ENCODE assay signal across 8 cellular contexts in the genomic region with DNA sequence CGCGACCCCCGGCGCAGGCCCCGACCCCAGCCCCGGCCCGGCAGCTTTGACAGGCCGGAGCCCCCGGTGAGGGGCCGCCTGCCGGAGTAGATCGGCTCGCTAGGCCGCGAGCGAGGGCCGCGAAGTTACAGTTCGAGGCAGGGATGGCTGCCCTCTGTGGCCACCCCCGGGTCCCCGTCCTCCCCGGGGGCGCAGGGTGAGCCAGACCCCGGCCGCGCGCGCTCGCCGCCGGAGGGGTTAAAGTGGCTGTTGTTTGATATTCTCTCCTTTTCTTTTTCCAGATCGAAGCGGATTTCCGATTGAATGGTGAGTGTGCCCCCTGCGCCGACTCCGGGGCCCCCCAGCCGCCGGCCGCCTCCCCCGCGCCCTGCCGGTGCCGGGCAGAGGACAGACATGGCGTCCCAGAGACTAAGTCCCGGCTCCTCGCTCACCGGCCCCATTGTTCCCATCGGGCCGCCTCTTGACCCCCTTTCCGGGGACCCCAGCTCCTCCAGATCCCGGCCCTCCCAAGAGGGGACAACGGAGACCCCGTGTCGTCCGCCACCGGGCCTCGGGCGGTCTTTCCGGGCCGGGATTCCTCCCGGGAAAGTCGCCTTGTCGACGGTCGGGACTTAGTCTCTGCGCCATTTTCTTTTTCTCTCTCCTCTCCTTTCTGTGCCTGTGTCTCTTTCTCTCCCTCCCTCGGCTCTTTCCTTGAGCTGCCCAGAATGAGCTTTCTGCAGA. TPM values are rescaled to one million over a fixed set of nuclear protein-coding genes. Genes with fewer than 3 reads are reported as not detected.
DNase-seq lines count a peak whose midpoint lies in the region; ATAC-seq and FAIRE-seq lines count a peak whose summit lies in the region.

No MANE protein-coding gene starts in this region.

- peak; percentile 13 to 44 (median 42) for DNase-seq in CD4-positive, CD25-positive, alpha-beta regulatory T cell
- DNase-seq in HTR-8/SVneo (ENCODE audit: insufficient read length, low spot score) (peak; percentile 57), T-helper 2 cell (peak in 3 of 5 experiments; percentile 14 to 27 (median 21)), caudate nucleus (lab: John Stamatoyannopoulos, UW) (peak in 30 of 61 donors; percentile 9 to 76 (median 40)), NCI-H1436 (lab: John Stamatoyannopoulos, UW) (no peak)
- DNase-seq in stimulated activated naive CD8-positive, alpha-beta T cell treated with anti-CD3 and anti-CD28 coated beads, Interleukin-15, Interleukin-2, amounts not matched to agents 100 U/mL and 50 U/mL, for 24 hours, result peak; percentile 62

- H3K9me3 Mint-ChIP-seq in CD4-positive, CD25-positive, alpha-beta regulatory T cell, result no peaks in the 10 kb centered on the region

- peak overlapping the region; percentile 94 for H3K4me3 ChIP-seq in CD4-positive, CD25-positive, alpha-beta regulatory T cell (ENCODE audit: low read depth, low read length)

- ATAC-seq in CD4-positive, CD25-positive, alpha-beta regulatory T cell (ENCODE audit: low read depth in 2 of 2), result no peak
- peak; percentile 42 for ATAC-seq in GM19455 (IDR thresholded peaks at IDR 0.05; ENCODE audit: unreplicated experiment)
- no peak for ATAC-seq in stimulated activated naive CD8-positive, alpha-beta T cell treated with anti-CD3 and anti-CD28 coated beads, Interleukin-15, Interleukin-2, amounts not matched to agents 100 U/mL and 50 U/mL, for 24 hours

- H3K4me1 Mint-ChIP-seq in CD4-positive, CD25-positive, alpha-beta regulatory T cell, result peaks cover 37 to 64% (median 50%) of the 10 kb centered on the region in 4 donors

- peak overlapping the region; percentile 96 for H3K27ac ChIP-seq in CD4-positive, CD25-positive, alpha-beta regulatory T cell (ENCODE audit: insufficient read depth, low read length, poor library complexity, severe bottlenecking)
- H3K27ac ChIP-seq in caudate nucleus (ENCODE audit: low read depth, low read length), result peak overlapping the region; percentile 80
- H3K27ac ChIP-seq in layer of hippocampus (ENCODE audit: low read depth, low read length), result peak overlapping the region; percentile 91

- peaks cover 6% of the 10 kb centered on the region for H3K36me3 Mint-ChIP-seq in CD4-positive, CD25-positive, alpha-beta regulatory T cell

- H3K36me3 ChIP-seq in CD4-positive, CD25-positive, alpha-beta regulatory T cell (ENCODE audit: control insufficient read depth, insufficient read depth, low read length), result no peaks in the 10 kb centered on the region

- no peak for FAIRE-seq in HTR-8/SVneo (lab: Jason Lieb, UNC)

- H3K4me3 Mint-ChIP-seq in CD4-positive, CD25-positive, alpha-beta regulatory T cell, result peak overlapping the region; percentile 94 to 99 (median 96)

- H3K27ac Mint-ChIP-seq in CD4-positive, CD25-positive, alpha-beta regulatory T cell, result peak overlapping the region; percentile 89 to 96 (median 95)

- no peaks in the 10 kb centered on the region for H3K27me3 ChIP-seq in CD4-positive, CD25-positive, alpha-beta regulatory T cell (ENCODE audit: control insufficient read depth, insufficient read depth, low read length)
- no peaks in the 10 kb centered on the region for H3K27me3 ChIP-seq in layer of hippocampus (ENCODE audit: control insufficient read depth, insufficient read depth, low read length)

- no peaks in the 10 kb centered on the region for H3K9me3 ChIP-seq in CD4-positive, CD25-positive, alpha-beta regulatory T cell (ENCODE audit: control insufficient read depth in 2 of 2, low read length in 2 of 2)

- H3K4me1 ChIP-seq in CD4-positive, CD25-positive, alpha-beta regulatory T cell (ENCODE audit: control insufficient read depth, insufficient read depth, low read length, poor library complexity, severe bottlenecking), result peaks cover 52% of the 10 kb centered on the region

- H3K27me3 Mint-ChIP-seq in CD4-positive, CD25-positive, alpha-beta regulatory T cell, result no peaks in the 10 kb centered on the region

RNA-seq across cellular contexts. Expression of a gene that starts 0.7 kb away (rescaled TPM):
- total RNA-seq in CD4-positive, CD25-positive, alpha-beta regulatory T cell, result 50.0 TPM
- polyA plus RNA-seq in CD4-positive, CD25-positive, alpha-beta regulatory T cell, result 10 to 100 TPM in 1 of 4 donors, 1 to 10 TPM in 3; 9.2 to 11.4 (median 9.6) TPM
